1 cellular context compared by ENCODE assay signal in genomic region chr17:50459081-50459676, GRCh38.
TF ChIP-seq lines count a peak whose summit lies in the region.

No MANE protein-coding gene starts in this region.

TF ChIP-seq in HEK293, 187 proteins besides CTCF, POLR2A, EP300 and RAD21 (continued from another document):
- TF ChIP-seq ZBTB44 (tag by site-specific recombination; IDR thresholded peaks at IDR 0.05) (peak; percentile 94), ZNF19 (tag by site-specific recombination; IDR thresholded peaks at IDR 0.05; ENCODE audit: low read depth) (no peak), OSR2 (tag by site-specific recombination; IDR thresholded peaks at IDR 0.05) (peak; percentile 58; the same call in 1 of the 2 replicates), ZNF18 (tag by site-specific recombination; IDR thresholded peaks at IDR 0.05) (peak; percentile 71), ZNF571 (tag by site-specific recombination; IDR thresholded peaks at IDR 0.05) (no peak), BCL6B (tag by site-specific recombination; IDR thresholded peaks at IDR 0.05) (no peak), ZNF335 (tag by site-specific recombination; conservative IDR thresholded peaks at IDR 0.05) (peak; percentile 30; the same call in 1 of the 2 replicates), WT1 (tag by site-specific recombination; IDR thresholded peaks at IDR 0.05) (0 out of 2 replicates have a peak, but pooled peaks have one; percentile 43), ZNF416 (tag by site-specific recombination; IDR thresholded peaks at IDR 0.05) (no peak), PRDM10 (tag by site-specific recombination; IDR thresholded peaks at IDR 0.05) (peak; percentile 60), ZNF621 (tag by site-specific recombination; IDR thresholded peaks at IDR 0.05) (no peak), ZNF2 (tag by site-specific recombination; IDR thresholded peaks at IDR 0.05) (no peak), ZNF184 (tag by site-specific recombination; IDR thresholded peaks at IDR 0.05) (peak; percentile 69), ZNF354C (tag by site-specific recombination; IDR thresholded peaks at IDR 0.05; ENCODE audit: borderline replicate concordance, low read depth) (no peak), ZNF423 (tag by site-specific recombination; IDR thresholded peaks at IDR 0.05) (no peak), ZNF140 (tag by site-specific recombination; IDR thresholded peaks at IDR 0.05) (no peak), ZNF600 (tag by site-specific recombination; IDR thresholded peaks at IDR 0.05) (peak; percentile 99), ZBTB20 (tag by site-specific recombination; IDR thresholded peaks at IDR 0.05) (0 out of 2 replicates have a peak, but pooled peaks have one; percentile 20), BCL11A (tag by site-specific recombination; IDR thresholded peaks at IDR 0.05; ENCODE audit: low read depth) (no peak), ZNF221 (tag by site-specific recombination; IDR thresholded peaks at IDR 0.05; ENCODE audit: borderline replicate concordance) (no peak), ZBTB21 (tag by site-specific recombination; IDR thresholded peaks at IDR 0.05) (peak; percentile 47; the same call in 1 of the 2 replicates), ZNF629 (tag by site-specific recombination; IDR thresholded peaks at IDR 0.05) (peak; percentile 68), ZNF558 (tag by site-specific recombination; IDR thresholded peaks at IDR 0.05) (no peak), YY2 (tag by site-specific recombination; IDR thresholded peaks at IDR 0.05) (no peak), ZNF776 (tag by site-specific recombination; IDR thresholded peaks at IDR 0.05; ENCODE audit: borderline replicate concordance) (no peak), SALL2 (tag by site-specific recombination; IDR thresholded peaks at IDR 0.05; ENCODE audit: borderline replicate concordance) (no peak), ZBTB6 (tag by site-specific recombination; IDR thresholded peaks at IDR 0.05) (peak; percentile 71), ZNF530 (tag by site-specific recombination; IDR thresholded peaks at IDR 0.05; ENCODE audit: low read depth) (no peak), ZNF311 (tag by site-specific recombination; IDR thresholded peaks at IDR 0.05; ENCODE audit: borderline replicate concordance) (no peak), ZNF514 (tag by site-specific recombination; IDR thresholded peaks at IDR 0.05) (no peak), KLF8 (tag by site-specific recombination; IDR thresholded peaks at IDR 0.05) (peak; percentile 24; the same call in 1 of the 2 replicates), MYNN (tag by site-specific recombination; IDR thresholded peaks at IDR 0.05; ENCODE audit: borderline replicate concordance) (no peak), ZFHX2 (tag by site-specific recombination; conservative IDR thresholded peaks at IDR 0.05) (peak; percentile 25; the same call in 1 of the 2 replicates), ZNF214 (tag by site-specific recombination; IDR thresholded peaks at IDR 0.05; ENCODE audit: borderline replicate concordance) (no peak), ZNF501 (tag by site-specific recombination; IDR thresholded peaks at IDR 0.05) (no peak), ZFP3 (tag by site-specific recombination; IDR thresholded peaks at IDR 0.05; ENCODE audit: low read depth) (no peak), ZBTB48 (tag by site-specific recombination; IDR thresholded peaks at IDR 0.05) (0 out of 2 replicates have a peak, but pooled peaks have one; percentile 34), ZNF660 (tag by site-specific recombination; IDR thresholded peaks at IDR 0.05) (peak; percentile 61; the same call in 1 of the 2 replicates)
